ENCODE assay signal across 8 cellular contexts in genomic region chr11:45339754-45340519, GRCh38. TPM values are rescaled to one million over a fixed set of nuclear protein-coding genes. Genes with fewer than 3 reads are reported as not detected.
DNase-seq lines count a peak whose midpoint lies in the region; ATAC-seq, FAIRE-seq and TF ChIP-seq lines count a peak whose summit lies in the region.

No MANE protein-coding gene starts in this region.

- H3K36me3 Mint-ChIP-seq in activated naive CD8-positive, alpha-beta T cell treated with anti-CD3 and anti-CD28 coated beads, Interleukin-2, amount 10 ng/mL, durations not matched to agents 7 days and 5 days = no peaks in the 10 kb centered on the region
- no peaks in the 10 kb centered on the region for H3K36me3 Mint-ChIP-seq in progenitor cell of endocrine pancreas (ENCODE audit: insufficient read depth)

- DNase-seq in GM12891 (ENCODE audit: insufficient read length, low spot score) = peak; percentile 72
- DNase-seq in NCI-H1092 treated with DMSO at 0.1 percent for 48 hours (lab: John Stamatoyannopoulos, UW) = peak; percentile 89
- peak; percentile 56 to 79 for DNase-seq in SW 1271 (lab: John Stamatoyannopoulos, UW)
- DNase-seq in activated naive CD8-positive, alpha-beta T cell treated with anti-CD3 and anti-CD28 coated beads, Interleukin-2, amount 10 ng/mL, durations not matched to agents 7 days and 5 days = peak; percentile 91
- peak; percentile 96 for DNase-seq in cardiac septum (ENCODE audit: low spot score)
- DNase-seq in progenitor cell of endocrine pancreas (ENCODE audit: low spot score, unreplicated experiment) = peak; percentile 87
- DNase-seq in ureter (ENCODE audit: low spot score) = peak; percentile 96

- H3K27ac Mint-ChIP-seq in activated naive CD8-positive, alpha-beta T cell treated with anti-CD3 and anti-CD28 coated beads, Interleukin-2, amount 10 ng/mL, durations not matched to agents 7 days and 5 days = peak overlapping the region; percentile 44
- peak overlapping the region; percentile 9 for H3K27ac Mint-ChIP-seq in progenitor cell of endocrine pancreas

- peaks cover 10% of the 10 kb centered on the region for H3K27me3 Mint-ChIP-seq in activated naive CD8-positive, alpha-beta T cell treated with anti-CD3 and anti-CD28 coated beads, Interleukin-2, amount 10 ng/mL, durations not matched to agents 7 days and 5 days
- H3K27me3 Mint-ChIP-seq in progenitor cell of endocrine pancreas = peaks cover 13% of the 10 kb centered on the region

- H3K9me3 Mint-ChIP-seq in activated naive CD8-positive, alpha-beta T cell treated with anti-CD3 and anti-CD28 coated beads, Interleukin-2, amount 10 ng/mL, durations not matched to agents 7 days and 5 days = no peaks in the 10 kb centered on the region
- H3K9me3 Mint-ChIP-seq in progenitor cell of endocrine pancreas (ENCODE audit: low read depth) = no peaks in the 10 kb centered on the region

- TF ChIP-seq CTCF in progenitor cell of endocrine pancreas (IDR thresholded peaks at IDR 0.05; ENCODE audit: unreplicated experiment) = peak; percentile 90

- POLR2A ChIA-PET in activated naive CD8-positive, alpha-beta T cell treated with anti-CD3 and anti-CD28 coated beads, Interleukin-2, amount 10 ng/mL, durations not matched to agents 7 days and 5 days (lab: Charles Lee) = no interaction called here

- FAIRE-seq in GM12891 (lab: Jason Lieb, UNC) = peak; percentile 97

- peaks cover 7% of the 10 kb centered on the region for H3K4me1 Mint-ChIP-seq in activated naive CD8-positive, alpha-beta T cell treated with anti-CD3 and anti-CD28 coated beads, Interleukin-2, amount 10 ng/mL, durations not matched to agents 7 days and 5 days
- H3K4me1 Mint-ChIP-seq in progenitor cell of endocrine pancreas (ENCODE audit: low read depth) = peaks cover 14% of the 10 kb centered on the region

- intact Hi-C loops in cardiac septum (cut with DNase I) = loop anchor here (5.0 kb wide), 1 partner anchor 432 kb away; no protein-coding TSS in a partner anchor

- ATAC-seq in HG02759 (IDR thresholded peaks at IDR 0.05; ENCODE audit: unreplicated experiment) = peak; percentile 96
- ATAC-seq in activated naive CD8-positive, alpha-beta T cell treated with anti-CD3 and anti-CD28 coated beads, Interleukin-2, amount 10 ng/mL, durations not matched to agents 7 days and 5 days (ENCODE audit: low read depth) = peak; percentile 98

- peak overlapping the region; percentile 75 for H3K4me3 Mint-ChIP-seq in activated naive CD8-positive, alpha-beta T cell treated with anti-CD3 and anti-CD28 coated beads, Interleukin-2, amount 10 ng/mL, durations not matched to agents 7 days and 5 days
- H3K4me3 Mint-ChIP-seq in progenitor cell of endocrine pancreas (ENCODE audit: low read depth) = no peak overlapping the region

- TF ChIP-seq POLR2A in GM12891 (IDR thresholded peaks at IDR 0.05; ENCODE audit: low read depth, low read length) = no peak

TF ChIP-seq in GM12891, 5 proteins besides CTCF, POLR2A, EP300 and RAD21:
- TF ChIP-seq POLR2AphosphoS5 (IDR thresholded peaks at IDR 0.05; ENCODE audit: low read depth, low read length) (no peak), POU2F2 (IDR thresholded peaks at IDR 0.05; ENCODE audit: low read depth, low read length) (no peak), PAX5 (IDR thresholded peaks at IDR 0.05; ENCODE audit: insufficient read depth, low read length, severe bottlenecking) (no peak), SPI1 (IDR thresholded peaks at IDR 0.05; ENCODE audit: low read depth, low read length) (peak; percentile 30; the same call in 1 of the 2 replicates), TAF1 (IDR thresholded peaks at IDR 0.05; ENCODE audit: low read depth, low read length) (no peak)

RNA-seq across cellular contexts. Expression of gene SYT13, which starts 53.8 kb away (rescaled TPM):
- polyA plus RNA-seq in GM12891 (2012; ENCODE audit: low read depth, missing spikeins) = not detected
- not detected for total RNA-seq in activated naive CD8-positive, alpha-beta T cell treated with anti-CD3 and anti-CD28 coated beads, Interleukin-2, amount 10 ng/mL, durations not matched to agents 7 days and 5 days
- total RNA-seq in cardiac septum (1.3 TPM), progenitor cell of endocrine pancreas (22.9 and 24.5 TPM in 2 replicates), ureter (not detected)

Comparison
In these comparisons a context has a peak if more than half of its experiments do, and no peak if none do; other contexts are left out.
1. Peak in every context shown above with its lines: DNase-seq and ATAC-seq.
2. RNA of gene SYT13, which starts 53.8 kb away (total RNA-seq): 22.9 to 24.5 TPM in progenitor cell of endocrine pancreas; 1.3 TPM in cardiac septum (single experiment), not detected in activated naive CD8-positive, alpha-beta T cell treated with anti-CD3 and anti-CD28 coated beads, Interleukin-2, amount 10 ng/mL, durations not matched to agents 7 days and 5 days and not detected in ureter (single experiment); every median in the first group is over 10 times any median in the second.